ENCODE assay signal across 11 cellular contexts in genomic region chr4:124936427-124936826, GRCh38.
A peak's percentile ranks its signal among the peaks of the same experiment; 100 is the strongest.
DNase-seq lines count a peak whose midpoint lies in the region; ATAC-seq and TF ChIP-seq lines count a peak whose summit lies in the region.
"Had no signal": no experiment of that assay in that cellular context is flagged by ENCODE, and none has a peak within 500 bp of the region (broad histone marks: within the 10 kb centered on the region; RNA-seq: fewer than 3 reads in every experiment).

No MANE protein-coding gene starts in this region.

- H3K36me3 ChIP-seq in smooth muscle cell (ENCODE audit: low read depth): no peaks in the 10 kb centered on the region

- TF ChIP-seq CTCF in choroid plexus epithelial cell (conservative IDR thresholded peaks at IDR 0.05; ENCODE audit: low read depth, low read length) (no peak), mesothelial cell of epicardium (IDR thresholded peaks at IDR 0.05; ENCODE audit: unreplicated experiment) (no peak), smooth muscle cell (IDR thresholded peaks at IDR 0.05; ENCODE audit: borderline replicate concordance, insufficient read depth, poor library complexity, severe bottlenecking) (no peak)

- H3K36me3 Mint-ChIP-seq in mesothelial cell of epicardium: no peaks in the 10 kb centered on the region

- peaks cover 70% of the 10 kb centered on the region for H3K4me1 Mint-ChIP-seq in mesothelial cell of epicardium
- H3K4me1 Mint-ChIP-seq: B cell had no signal

- H3K9ac ChIP-seq in smooth muscle cell (ENCODE audit: low read depth): no peak overlapping the region

- no peak overlapping the region for H3K4me2 ChIP-seq in smooth muscle cell

- H4K20me1 ChIP-seq in smooth muscle cell (ENCODE audit: low read depth): no peaks in the 10 kb centered on the region

- H3K4me3 ChIP-seq in choroid plexus epithelial cell (ENCODE audit: low read depth, low read length) (no peak overlapping the region), smooth muscle cell (no peak overlapping the region)

- no peaks in the 10 kb centered on the region for H3K9me3 ChIP-seq in smooth muscle cell (replicated peaks; ENCODE audit: low read depth)

- H3K27me3 Mint-ChIP-seq in mesothelial cell of epicardium (ENCODE audit: low read depth): no peaks in the 10 kb centered on the region
- H3K27me3 Mint-ChIP-seq: B cell had no signal

- no peaks in the 10 kb centered on the region for H3K4me1 ChIP-seq in smooth muscle cell (ENCODE audit: low read depth)

- no peaks in the 10 kb centered on the region for H3K79me2 ChIP-seq in smooth muscle cell (ENCODE audit: low read depth)

- ATAC-seq in HG02678 (IDR thresholded peaks at IDR 0.05; ENCODE audit: unreplicated experiment) (no peak), HG02642 (IDR thresholded peaks at IDR 0.05; ENCODE audit: poor library complexity, unreplicated experiment) (no peak)

- WGBS in smooth muscle cell (ENCODE audit: low lambda C conversion rate): 36% methylated on average over 4 of the region's 4 CpGs

- no peak overlapping the region for H3K4me3 Mint-ChIP-seq in mesothelial cell of epicardium
- H3K4me3 Mint-ChIP-seq: B cell, H9 had no signal

- H3K27ac ChIP-seq in smooth muscle cell (ENCODE audit: low read depth): no peak overlapping the region

- no peaks in the 10 kb centered on the region for H3K27me3 ChIP-seq in smooth muscle cell (ENCODE audit: low read depth)

- H3K9me3 Mint-ChIP-seq in mesothelial cell of epicardium: no peaks in the 10 kb centered on the region
- H3K9me3 Mint-ChIP-seq: H9 had no signal

- H3F3A ChIP-seq in smooth muscle cell (ENCODE audit: low read depth): no peaks in the 10 kb centered on the region

- H3K27ac Mint-ChIP-seq in mesothelial cell of epicardium: peak overlapping the region; percentile 11
- H3K27ac Mint-ChIP-seq: B cell had no signal

- no peak overlapping the region for H2AFZ ChIP-seq in smooth muscle cell (ENCODE audit: low read depth)

- DNase-seq in COR-L47 (lab: John Stamatoyannopoulos, UW): peak; percentile 88
- DNase-seq in NCI-H2081 treated with DMSO at 0.1 percent for 48 hours (lab: John Stamatoyannopoulos, UW): peak; percentile 24
- peak; percentile 79 for DNase-seq in choroid plexus epithelial cell (ENCODE audit: low read depth)
- no peak for DNase-seq in mesothelial cell of epicardium (ENCODE audit: low spot score in 2 of 2, unreplicated experiment in 2 of 2)
- DNase-seq in cerebellar nuclear complex (lab: John Stamatoyannopoulos, UW): no peak
- no peak for DNase-seq in smooth muscle cell (lab: John Stamatoyannopoulos, UW; ENCODE audit: unreplicated experiment)
- DNase-seq: activated CD4-positive, alpha-beta T cell treated with anti-CD3 and anti-CD28 coated beads, Interleukin-2, amount 50 U/mL, for 4 hours; H9 had no signal

Comparison
In these comparisons a context has a peak if more than half of its experiments do, and no peak if none do; other contexts are left out.
1. DNase-seq: peak in COR-L47 (single experiment), NCI-H2081 treated with DMSO at 0.1 percent for 48 hours (single experiment) and choroid plexus epithelial cell (single experiment); none in mesothelial cell of epicardium (0 of 2), cerebellar nuclear complex (0 of 2) and smooth muscle cell (single experiment).